In genomic region chr15:55344206-55344605, GRCh38 we compare ENCODE assay signal across 11 cellular contexts. TPM values are rescaled to one million over a fixed set of nuclear protein-coding genes. Genes with fewer than 3 reads are reported as not detected.
A peak's percentile ranks its signal among the peaks of the same experiment; 100 is the strongest.
DNase-seq lines count a peak whose midpoint lies in the region; ATAC-seq, FAIRE-seq and TF ChIP-seq lines count a peak whose summit lies in the region.
"Had no signal": no experiment of that assay in that cellular context is flagged by ENCODE, and none has a peak within 500 bp of the region (broad histone marks: within the 10 kb centered on the region; RNA-seq: fewer than 3 reads in every experiment).

No MANE protein-coding gene starts in this region.

- ATAC-seq in SK-N-SH treated with all-trans-retinoic acid at 6 μM for 48 hours (peak; percentile 51), left ventricle myocardium superior (peak; percentile 37), pancreas (peak in 3 of 4 donors; percentile 15 to 34 (median 25)), GM18505 (IDR thresholded peaks at IDR 0.05; ENCODE audit: unreplicated experiment) (no peak)

- H3K36me3 ChIP-seq in pancreas, result no peaks in the 10 kb centered on the region
- H3K36me3 ChIP-seq in SJCRH30, result 0 out of 2 replicates have a peak, but pooled peaks cover 3% of the 10 kb centered on the region

- H3K4me1 ChIP-seq in pancreas (no peaks in the 10 kb centered on the region), SJCRH30 (no peaks in the 10 kb centered on the region)

- H3K9me3 ChIP-seq in pancreas, result no peaks in the 10 kb centered on the region
- H3K9me3 ChIP-seq in SJCRH30 (replicated peaks), result no peaks in the 10 kb centered on the region

- H3K4me3 ChIP-seq in GM12865 (ENCODE audit: low read depth, low read length), result no peak overlapping the region
- H3K4me3 ChIP-seq in pancreas, result no peak overlapping the region
- no peak overlapping the region for H3K4me3 ChIP-seq in SJCRH30

- 86 to 91% methylated on average over 2 of the region's 2 CpGs for WGBS in pancreas, 2 donors

- no peak for TF ChIP-seq CTCF in GM12865 (IDR thresholded peaks at IDR 0.05; ENCODE audit: insufficient read depth, low read depth, low read length, missing control alignments)
- no peak for TF ChIP-seq CTCF in pancreas (IDR thresholded peaks at IDR 0.05)

- FAIRE-seq in pancreas (lab: Jason Lieb, UNC), result no peak
- FAIRE-seq: frontal cortex had no signal

- H3K27ac ChIP-seq in pancreas (no peak overlapping the region), SJCRH30 (no peak overlapping the region)

- intact Hi-C loops in left ventricle myocardium superior (cut with micrococcal nuclease) (no loop called here), pancreas (cut with DNase I) (no loop called here)

- DNase-seq in GM12865 (ENCODE audit: low read depth) (peak; percentile 3), left ventricle myocardium superior (no peak), pancreas (no peak), SJCRH30 (no peak), NCI-H2227 treated with DMSO at 0.1 percent for 48 hours (lab: John Stamatoyannopoulos, UW) (no peak), glomerular visceral epithelial cell (ENCODE audit: extremely low spot score) (no peak)
- DNase-seq: KG1, NCI-H510A had no signal

- no peak for TF ChIP-seq POLR2A in GM18505 (IDR thresholded peaks at IDR 0.05; ENCODE audit: borderline replicate concordance, extremely low read depth, insufficient read depth, insufficient read length)

- H3K27me3 ChIP-seq in pancreas (no peaks in the 10 kb centered on the region), SJCRH30 (no peaks in the 10 kb centered on the region)

TF ChIP-seq in SK-N-SH treated with all-trans-retinoic acid at 6 μM for 48 hours, 23 proteins besides CTCF, POLR2A, EP300 and RAD21:
- TF ChIP-seq PATZ1 (CRISPR knock-in tag; IDR thresholded peaks at IDR 0.05; ENCODE audit: borderline replicate concordance) (no peak), ZNF8 (CRISPR knock-in tag; IDR thresholded peaks at IDR 0.05) (no peak), ARNTL (CRISPR knock-in tag; IDR thresholded peaks at IDR 0.05; ENCODE audit: borderline replicate concordance, low read depth) (no peak), ZNF565 (CRISPR knock-in tag; conservative IDR thresholded peaks at IDR 0.05; ENCODE audit: low read depth) (no peak), CSDC2 (CRISPR knock-in tag; IDR thresholded peaks at IDR 0.05) (no peak), OSR1 (CRISPR knock-in tag; IDR thresholded peaks at IDR 0.05) (no peak), ESRRG (CRISPR knock-in tag; IDR thresholded peaks at IDR 0.05) (no peak)

RNA-seq across cellular contexts. Expression of gene PIGB, which starts 25.2 kb away (rescaled TPM):
- total RNA-seq in left ventricle myocardium superior (4.2 TPM), pancreas (1 to 10 TPM; 3.4 to 6.1 (median 5.0) TPM)
- polyA plus RNA-seq in pancreas, result 10 to 100 TPM in 1 of 2 donors, 1 to 10 TPM in 1; 8.5 to 13.1 TPM
- 7.3 and 7.6 TPM in 2 replicates for total RNA-seq in SJCRH30 (2014; rRNA removed; shearing (Covaris generic))

RNA-seq across cellular contexts. Expression of gene PIGBOS1, which starts 25.3 kb away (rescaled TPM):
- total RNA-seq in left ventricle myocardium superior, result 6.3 TPM
- total RNA-seq in pancreas, result 1 to 10 TPM; 3.3 to 8.0 (median 4.8) TPM
- 10 to 100 TPM; 12.1 to 14.5 TPM for polyA plus RNA-seq in pancreas
- 11.2 and 11.3 TPM in 2 replicates for total RNA-seq in SJCRH30 (2014; rRNA removed; shearing (Covaris generic))

RNA-seq across cellular contexts. Expression of gene RAB27A, which starts 54.6 kb away (rescaled TPM):
- total RNA-seq in left ventricle myocardium superior, result 5.7 TPM
- total RNA-seq in pancreas, result 10 to 100 TPM; 12.6 to 26.5 (median 17.2) TPM
- polyA plus RNA-seq in pancreas, result 1 to 10 TPM; 6.4 to 8.2 TPM
- 7.0 and 12.2 TPM in 2 replicates for total RNA-seq in SJCRH30 (2014; rRNA removed; shearing (Covaris generic))
